ENCODE assay signal across 16 cellular contexts in genomic region chr7:93013471-93014061, GRCh38.
"Had no signal": no experiment of that assay in that cellular context is flagged by ENCODE, and none has a peak within 500 bp of the region (broad histone marks: within the 10 kb centered on the region; RNA-seq: fewer than 3 reads in every experiment).

No MANE protein-coding gene starts in this region.

- H3K4me3 ChIP-seq: adrenal gland, cardiac muscle cell, lung, transverse colon, uterus had no signal

- DNase-seq: activated CD4-positive, alpha-beta T cell treated with anti-CD3 and anti-CD28 coated beads for 1 hour; activated gamma-delta T cell; adrenal gland; effector memory CD8-positive, alpha-beta T cell; foreskin melanocyte; head of caudate nucleus; kidney; occipital lobe; stimulated activated naive CD8-positive, alpha-beta T cell treated with anti-CD3 and anti-CD28 coated beads, Interleukin-15, Interleukin-2, amounts not matched to agents 100 U/mL and 50 U/mL, for 24 hours; substantia nigra; uterus had no signal

- H3K27me3 ChIP-seq: adrenal gland, cardiac muscle cell, transverse colon, uterus had no signal

- H3K36me3 ChIP-seq: adrenal gland, cardiac muscle cell, transverse colon, uterus had no signal

- H3K9me3 ChIP-seq: adrenal gland, transverse colon, uterus had no signal

- H3K27ac ChIP-seq: adrenal gland, cardiac muscle cell, uterus had no signal

- ATAC-seq: activated naive CD4-positive, alpha-beta T cell treated with anti-CD3 and anti-CD28 coated beads, Interleukin-2, amount 50 U/mL, for 72 hours; effector memory CD8-positive, alpha-beta T cell; left lobe of liver; stimulated activated naive CD8-positive, alpha-beta T cell treated with anti-CD3 and anti-CD28 coated beads, Interleukin-15, Interleukin-2, amounts not matched to agents 100 U/mL and 50 U/mL, for 24 hours had no signal
